Comparison of ENCODE assay signal across 30 cellular contexts in the genomic region with DNA sequence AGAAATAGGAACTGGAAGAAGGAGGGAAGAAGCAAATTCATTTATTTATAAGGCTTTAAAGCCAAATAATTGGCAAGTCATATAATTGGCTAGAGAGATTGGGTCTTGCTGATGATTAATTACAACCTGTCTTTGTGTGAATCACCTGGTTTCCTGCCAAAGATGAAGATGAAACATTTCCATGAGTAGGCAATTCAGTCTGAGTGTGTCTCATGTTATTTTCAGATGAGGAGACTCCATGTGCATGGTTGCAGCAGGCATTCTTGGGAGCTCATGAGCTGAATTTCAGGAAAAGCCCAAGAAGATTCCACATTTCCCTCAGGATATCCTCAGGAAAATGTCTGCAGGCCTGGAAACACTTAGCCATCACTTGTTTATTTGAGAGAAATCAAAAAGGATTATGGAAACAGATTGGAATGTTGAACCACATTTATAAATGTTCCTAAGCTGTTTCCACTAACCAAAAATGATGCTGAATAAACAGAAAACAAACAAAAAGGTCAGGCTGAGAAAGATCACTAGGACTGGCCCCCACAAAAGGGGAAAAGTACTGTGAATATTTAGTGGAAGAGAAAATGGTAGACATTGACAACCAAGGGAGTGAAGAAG.
DNase-seq lines count a peak whose midpoint lies in the region; ATAC-seq and TF ChIP-seq lines count a peak whose summit lies in the region.
"Had no signal": no experiment of that assay in that cellular context is flagged by ENCODE, and none has a peak within 500 bp of the region (broad histone marks: within the 10 kb centered on the region; RNA-seq: fewer than 3 reads in every experiment).

No MANE protein-coding gene starts in this region.

- intact Hi-C loops in heart right ventricle (cut with DNase I), result no loop called here

- peaks cover 16% of the 10 kb centered on the region for H3K4me1 ChIP-seq in foreskin keratinocyte
- no peaks in the 10 kb centered on the region for H3K4me1 ChIP-seq in heart right ventricle
- H3K4me1 ChIP-seq: ascending aorta, gastroesophageal sphincter had no signal

- no peaks in the 10 kb centered on the region for H3K4me1 Mint-ChIP-seq in activated CD8-positive, alpha-beta T cell treated with anti-CD3 and anti-CD28 coated beads, Interleukin-2, amount 10 ng/mL, durations not matched to agents 7 days and 5 days (ENCODE audit: low read depth)
- H3K4me1 Mint-ChIP-seq: CD4-positive, CD25-positive, alpha-beta regulatory T cell; natural killer cell; stimulated activated effector memory CD8-positive, alpha-beta T cell treated with anti-CD3 and anti-CD28 coated beads, Interleukin-12 subunit alpha, Interleukin-12 subunit beta, amount 100 ng/mL, for 72 hours; T-helper 17 cell had no signal

- no peaks in the 10 kb centered on the region for H3K36me3 ChIP-seq in heart right ventricle
- H3K36me3 ChIP-seq: ascending aorta, gastroesophageal sphincter had no signal

- H3K27me3 Mint-ChIP-seq in activated CD8-positive, alpha-beta T cell treated with anti-CD3 and anti-CD28 coated beads, Interleukin-2, amount 10 ng/mL, durations not matched to agents 7 days and 5 days (ENCODE audit: low read depth), result no peaks in the 10 kb centered on the region
- H3K27me3 Mint-ChIP-seq: CD4-positive, CD25-positive, alpha-beta regulatory T cell had no signal

- no peak overlapping the region for H3K27ac Mint-ChIP-seq in activated CD8-positive, alpha-beta T cell treated with anti-CD3 and anti-CD28 coated beads, Interleukin-2, amount 10 ng/mL, durations not matched to agents 7 days and 5 days
- H3K27ac Mint-ChIP-seq: activated CD4-positive, alpha-beta T cell treated with anti-CD3 and anti-CD28 coated beads for 36 hours; activated naive CD4-positive, alpha-beta T cell treated with anti-CD3 and anti-CD28 coated beads for 36 hours; CD4-positive, CD25-positive, alpha-beta regulatory T cell; natural killer cell; stimulated activated effector memory CD8-positive, alpha-beta T cell treated with anti-CD3 and anti-CD28 coated beads, Interleukin-12 subunit alpha, Interleukin-12 subunit beta, amount 100 ng/mL, for 72 hours; T-helper 17 cell had no signal

- no peaks in the 10 kb centered on the region for H3K9me3 Mint-ChIP-seq in activated CD8-positive, alpha-beta T cell treated with anti-CD3 and anti-CD28 coated beads, Interleukin-2, amount 10 ng/mL, durations not matched to agents 7 days and 5 days (ENCODE audit: insufficient read depth)
- H3K9me3 Mint-ChIP-seq: activated naive CD4-positive, alpha-beta T cell treated with anti-CD3 and anti-CD28 coated beads for 36 hours; CD4-positive, CD25-positive, alpha-beta regulatory T cell; natural killer cell; stimulated activated effector memory CD8-positive, alpha-beta T cell treated with anti-CD3 and anti-CD28 coated beads, Interleukin-12 subunit alpha, Interleukin-12 subunit beta, amount 100 ng/mL, for 72 hours had no signal

- CTCF ChIA-PET in activated CD8-positive, alpha-beta T cell treated with anti-CD3 and anti-CD28 coated beads, Interleukin-2, amount 10 ng/mL, durations not matched to agents 7 days and 5 days (lab: Charles Lee), result no interaction called here

- no peaks in the 10 kb centered on the region for H3K9me3 ChIP-seq in heart right ventricle
- H3K9me3 ChIP-seq: ascending aorta, gastroesophageal sphincter had no signal

- H3K4me3 ChIP-seq in heart right ventricle, result no peak overlapping the region
- H3K4me3 ChIP-seq: ascending aorta, dorsolateral prefrontal cortex, gastroesophageal sphincter, SK-N-MC had no signal

- ATAC-seq in foreskin keratinocyte, result peak; percentile 65
- no peak for ATAC-seq in activated CD8-positive, alpha-beta T cell treated with anti-CD3 and anti-CD28 coated beads, Interleukin-2, amount 10 ng/mL, durations not matched to agents 7 days and 5 days
- no peak for ATAC-seq in heart right ventricle
- ATAC-seq in GM21390 (IDR thresholded peaks at IDR 0.05; ENCODE audit: unreplicated experiment), result no peak
- ATAC-seq: gastroesophageal sphincter; left ventricle myocardium superior; natural killer cell; stimulated activated effector memory CD8-positive, alpha-beta T cell treated with anti-CD3 and anti-CD28 coated beads, Interleukin-12 subunit alpha, Interleukin-12 subunit beta, amount 100 ng/mL, for 72 hours; T-helper 17 cell had no signal

- H3K27me3 ChIP-seq in foreskin keratinocyte (no peaks in the 10 kb centered on the region), heart right ventricle (no peaks in the 10 kb centered on the region)
- H3K27me3 ChIP-seq: ascending aorta, dorsolateral prefrontal cortex, gastroesophageal sphincter had no signal

- TF ChIP-seq CTCF in foreskin keratinocyte (conservative IDR thresholded peaks at IDR 0.05), result no peak
- TF ChIP-seq CTCF in heart right ventricle (IDR thresholded peaks at IDR 0.05), result no peak

- DNase-seq in AG20443 (ENCODE audit: low spot score) (peak; percentile 6), HT1080 (ENCODE audit: low read depth) (peak; percentile 63), cerebellar cortex (ENCODE audit: low spot score) (peak; percentile 58), foreskin keratinocyte (peak in 1 of 2 donors; percentile 75), heart right ventricle (no peak), NCI-H345 (lab: John Stamatoyannopoulos, UW) (no peak)
- DNase-seq in activated CD8-positive, alpha-beta T cell treated with anti-CD3 and anti-CD28 coated beads, Interleukin-2, amount 10 ng/mL, durations not matched to agents 7 days and 5 days, result no peak
- DNase-seq: activated CD4-positive, alpha-beta T cell treated with anti-CD3 and anti-CD28 coated beads for 36 hours; activated naive CD4-positive, alpha-beta T cell treated with anti-CD3 and anti-CD28 coated beads for 36 hours; activated T-cell treated with anti-CD3 and anti-CD28 coated beads, Interleukin-2, amount 50 U/mL, for 48 hours; caudate nucleus; CD4-positive, CD25-positive, alpha-beta regulatory T cell; dorsolateral prefrontal cortex; erythroblast; GF-D8; islet precursor cell; left ventricle myocardium superior; midbrain; natural killer cell; NCI-H1694 treated with DMSO at 0.1 percent for 48 hours; NCI-H748 treated with DMSO at 0.1 percent for 48 hours; RPMI8226; stimulated activated CD4-positive, alpha-beta T cell treated with anti-CD3 and anti-CD28 coated beads, Interleukin-2, amount 100 ng/mL, for 48 hours; T-helper 17 cell had no signal

- no peak overlapping the region for H3K4me3 Mint-ChIP-seq in activated CD8-positive, alpha-beta T cell treated with anti-CD3 and anti-CD28 coated beads, Interleukin-2, amount 10 ng/mL, durations not matched to agents 7 days and 5 days
- H3K4me3 Mint-ChIP-seq: activated CD4-positive, alpha-beta T cell treated with anti-CD3 and anti-CD28 coated beads for 36 hours; activated naive CD4-positive, alpha-beta T cell treated with anti-CD3 and anti-CD28 coated beads for 36 hours; CD4-positive, CD25-positive, alpha-beta regulatory T cell; natural killer cell; stimulated activated effector memory CD8-positive, alpha-beta T cell treated with anti-CD3 and anti-CD28 coated beads, Interleukin-12 subunit alpha, Interleukin-12 subunit beta, amount 100 ng/mL, for 72 hours; T-helper 17 cell had no signal

- POLR2A ChIA-PET in activated CD8-positive, alpha-beta T cell treated with anti-CD3 and anti-CD28 coated beads, Interleukin-2, amount 10 ng/mL, durations not matched to agents 7 days and 5 days (lab: Charles Lee), result no interaction called here

- H3K27ac ChIP-seq in foreskin keratinocyte (no peak overlapping the region), heart right ventricle (no peak overlapping the region)
- H3K27ac ChIP-seq: ascending aorta, dorsolateral prefrontal cortex, gastroesophageal sphincter, KMS-11, SK-N-MC had no signal

- H3K36me3 Mint-ChIP-seq in activated CD8-positive, alpha-beta T cell treated with anti-CD3 and anti-CD28 coated beads, Interleukin-2, amount 10 ng/mL, durations not matched to agents 7 days and 5 days (ENCODE audit: low read depth), result no peaks in the 10 kb centered on the region
- H3K36me3 Mint-ChIP-seq: CD4-positive, CD25-positive, alpha-beta regulatory T cell; natural killer cell; stimulated activated effector memory CD8-positive, alpha-beta T cell treated with anti-CD3 and anti-CD28 coated beads, Interleukin-12 subunit alpha, Interleukin-12 subunit beta, amount 100 ng/mL, for 72 hours had no signal

Comparison
In these comparisons a context has a peak if more than half of its experiments do, and no peak if none do; other contexts are left out.
1. DNase-seq: peak in AG20443 (single experiment), HT1080 (single experiment) and cerebellar cortex (single experiment); none in activated CD8-positive, alpha-beta T cell treated with anti-CD3 and anti-CD28 coated beads, Interleukin-2, amount 10 ng/mL, durations not matched to agents 7 days and 5 days (single experiment), heart right ventricle (0 of 2) and NCI-H345 (single experiment).